21 cellular contexts compared by ENCODE assay signal in the genomic region with DNA sequence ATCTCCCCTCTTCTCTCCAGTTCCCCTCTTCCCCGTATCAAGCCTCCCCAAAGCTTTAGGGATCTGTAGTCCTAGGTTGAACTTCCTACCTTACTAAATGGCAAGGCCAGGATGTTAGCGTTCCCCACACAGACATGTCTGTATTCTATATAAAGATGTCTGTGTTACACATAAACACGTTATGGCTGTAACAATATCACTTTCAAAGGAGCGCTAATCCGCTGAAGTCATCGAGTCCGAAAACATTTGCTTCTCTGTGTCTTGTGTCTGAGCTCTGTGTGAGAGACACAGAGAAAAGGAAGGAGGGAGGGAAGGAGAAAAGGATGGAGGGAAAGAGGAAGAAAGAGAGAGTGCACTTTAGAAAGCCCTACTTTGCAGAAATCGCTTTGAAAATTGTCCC. TPM values are rescaled to one million over a fixed set of nuclear protein-coding genes. Genes with fewer than 3 reads are reported as not detected.
A peak's percentile ranks its signal among the peaks of the same experiment; 100 is the strongest.
DNase-seq lines count a peak whose midpoint lies in the region; ATAC-seq, FAIRE-seq and TF ChIP-seq lines count a peak whose summit lies in the region.
"Had no signal": no experiment of that assay in that cellular context is flagged by ENCODE, and none has a peak within 500 bp of the region (broad histone marks: within the 10 kb centered on the region; RNA-seq: fewer than 3 reads in every experiment).

No MANE protein-coding gene starts in this region.

- no peak overlapping the region for H3K4me3 Mint-ChIP-seq in GM23338
- peak overlapping the region; percentile 43 for H3K4me3 Mint-ChIP-seq in astrocyte (ENCODE audit: unreplicated experiment)
- H3K4me3 Mint-ChIP-seq in mesothelial cell of epicardium, result no peak overlapping the region
- H3K4me3 Mint-ChIP-seq: CD4-positive, CD25-positive, alpha-beta regulatory T cell; CD8-positive, alpha-beta memory T cell had no signal

- H3K9me3 Mint-ChIP-seq in GM23338, result no peaks in the 10 kb centered on the region
- H3K9me3 Mint-ChIP-seq in astrocyte (ENCODE audit: unreplicated experiment), result no peaks in the 10 kb centered on the region
- H3K9me3 Mint-ChIP-seq in mesothelial cell of epicardium, result no peaks in the 10 kb centered on the region
- H3K9me3 Mint-ChIP-seq: CD4-positive, CD25-positive, alpha-beta regulatory T cell; CD8-positive, alpha-beta memory T cell had no signal

- H2AFZ ChIP-seq in GM23338 (peak overlapping the region; percentile 95; the same call in 1 of the 2 replicates), astrocyte (ENCODE audit: low read depth, low read length) (no peak overlapping the region)

- no peaks in the 10 kb centered on the region for H3K4me1 ChIP-seq in GM23338 (ENCODE audit: insufficient read depth)
- no peaks in the 10 kb centered on the region for H3K4me1 ChIP-seq in astrocyte (ENCODE audit: insufficient read depth, low read length)
- H3K4me1 ChIP-seq: BE2C, Caco-2, HAP-1 had no signal

- H3K27ac Mint-ChIP-seq in GM23338 (no peak overlapping the region), astrocyte (ENCODE audit: unreplicated experiment) (no peak overlapping the region), mesothelial cell of epicardium (peak overlapping the region; percentile 57)
- H3K27ac Mint-ChIP-seq: CD4-positive, CD25-positive, alpha-beta regulatory T cell; CD8-positive, alpha-beta memory T cell had no signal

- H3K36me3 ChIP-seq in GM23338 (ENCODE audit: insufficient read depth) (no peaks in the 10 kb centered on the region), astrocyte (ENCODE audit: insufficient read depth, low read length) (no peaks in the 10 kb centered on the region)
- H3K36me3 ChIP-seq: BE2C, HAP-1 had no signal

- H4K20me1 ChIP-seq in GM23338 (replicated peaks; ENCODE audit: insufficient read depth), result no peaks in the 10 kb centered on the region
- H4K20me1 ChIP-seq in astrocyte (ENCODE audit: insufficient read depth, low read length), result no peaks in the 10 kb centered on the region

- H3F3A ChIP-seq in GM23338 (replicated peaks; ENCODE audit: low read depth), result no peaks in the 10 kb centered on the region

- H3K27me3 ChIP-seq in GM23338 (ENCODE audit: insufficient read depth) (no peaks in the 10 kb centered on the region), astrocyte (ENCODE audit: insufficient read depth, low read length) (no peaks in the 10 kb centered on the region)
- H3K27me3 ChIP-seq: BE2C had no signal

- DNase-seq in GM23338 (ENCODE audit: low spot score), result no peak
- no peak for DNase-seq in astrocyte (ENCODE audit: low read depth)
- DNase-seq in mesothelial cell of epicardium (ENCODE audit: low spot score in 2 of 2, unreplicated experiment in 2 of 2), result no peak
- no peak for DNase-seq in cortex of kidney (lab: John Stamatoyannopoulos, UW)
- no peak for DNase-seq in 8988T
- no peak for DNase-seq in head of caudate nucleus
- DNase-seq: ACHN; BE2C; C1 segment of cervical spinal cord; Caco-2; CD4-positive, CD25-positive, alpha-beta regulatory T cell; CD8-positive, alpha-beta memory T cell; GDM1 had no signal

- H3K27me3 Mint-ChIP-seq in GM23338 (ENCODE audit: insufficient read depth, low read depth, poor library complexity), result peaks cover 6% of the 10 kb centered on the region
- peaks cover 4% of the 10 kb centered on the region for H3K27me3 Mint-ChIP-seq in astrocyte (ENCODE audit: low read depth, unreplicated experiment)
- no peaks in the 10 kb centered on the region for H3K27me3 Mint-ChIP-seq in mesothelial cell of epicardium (ENCODE audit: low read depth)

- H3K36me3 Mint-ChIP-seq in GM23338 (ENCODE audit: low read depth) (no peaks in the 10 kb centered on the region), astrocyte (ENCODE audit: low read depth, unreplicated experiment) (no peaks in the 10 kb centered on the region), mesothelial cell of epicardium (no peaks in the 10 kb centered on the region)
- H3K36me3 Mint-ChIP-seq: CD4-positive, CD25-positive, alpha-beta regulatory T cell; CD8-positive, alpha-beta memory T cell had no signal

- intact Hi-C loops in head of caudate nucleus (cut with DNase I), result no loop called here

- no peak overlapping the region for H3K9ac ChIP-seq in astrocyte (ENCODE audit: low read length)

- H3K4me1 Mint-ChIP-seq in GM23338, result 0 out of 3 replicates have a peak, but pooled peaks cover 4% of the 10 kb centered on the region
- H3K4me1 Mint-ChIP-seq in astrocyte (ENCODE audit: low read depth, unreplicated experiment), result no peaks in the 10 kb centered on the region
- peaks cover 14% of the 10 kb centered on the region for H3K4me1 Mint-ChIP-seq in mesothelial cell of epicardium
- H3K4me1 Mint-ChIP-seq: CD4-positive, CD25-positive, alpha-beta regulatory T cell; CD8-positive, alpha-beta memory T cell had no signal

- H3K4me3 ChIP-seq in GM23338, result no peak overlapping the region
- no peak overlapping the region for H3K4me3 ChIP-seq in astrocyte (ENCODE audit: insufficient read depth, low read depth, low read length)
- H3K4me3 ChIP-seq: HAP-1 had no signal

- no peaks in the 10 kb centered on the region for H3K9me3 ChIP-seq in astrocyte (ENCODE audit: insufficient read depth, low read depth, low read length)
- H3K9me3 ChIP-seq: BE2C, Caco-2, HAP-1 had no signal

- H3K4me2 ChIP-seq in GM23338 (no peak overlapping the region), astrocyte (ENCODE audit: low read length) (no peak overlapping the region)

- no peak for TF ChIP-seq CTCF in GM23338 (conservative IDR thresholded peaks at IDR 0.05; ENCODE audit: low read depth in 2 of 2)
- TF ChIP-seq CTCF in astrocyte (IDR thresholded peaks at IDR 0.05; ENCODE audit: insufficient read depth, low read depth, low read length), result no peak
- TF ChIP-seq CTCF in mesothelial cell of epicardium (IDR thresholded peaks at IDR 0.05; ENCODE audit: unreplicated experiment), result no peak

- H3K79me2 ChIP-seq in GM23338 (replicated peaks; ENCODE audit: insufficient read depth) (no peaks in the 10 kb centered on the region), astrocyte (ENCODE audit: insufficient read depth, low read length) (no peaks in the 10 kb centered on the region)

- no peak for FAIRE-seq in astrocyte (lab: Jason Lieb, UNC)
- FAIRE-seq: A204.1, D721Med, GM12892, GM18507 had no signal

- ATAC-seq in GM23338 (no peak), HG03439 (IDR thresholded peaks at IDR 0.05; ENCODE audit: unreplicated experiment) (no peak)

- H3K27ac ChIP-seq in GM23338 (ENCODE audit: low read depth) (no peak overlapping the region), astrocyte (ENCODE audit: low read depth, low read length) (no peak overlapping the region)
- H3K27ac ChIP-seq: HL-60 had no signal

- H3K9me2 ChIP-seq in GM23338 (ENCODE audit: insufficient read depth), result no peaks in the 10 kb centered on the region

RNA-seq across cellular contexts. Expression of gene WT1, which starts 27.0 kb away (rescaled TPM):
- total RNA-seq in GM23338 (2014; rRNA removed; shearing (Covaris generic)), result 0.16 and 0.21 TPM in 2 replicates
- polyA plus RNA-seq in GM23338 (2016; fragmentation: Nextera tagmentation; extraction: Ambion mirVana), result not detected in 2 replicates
- total RNA-seq in astrocyte (0.45 and 1.4 TPM in 2 replicates), mesothelial cell of epicardium (122 to 131 TPM (median 125 TPM) in 3 replicates)
- total RNA-seq: CD4-positive, CD25-positive, alpha-beta regulatory T cell; CD8-positive, alpha-beta memory T cell; H4 had no signal
- polyA plus RNA-seq: CD4-positive, CD25-positive, alpha-beta regulatory T cell; CD8-positive, alpha-beta memory T cell had no signal

Comparison
In these comparisons a context has a peak if more than half of its experiments do, and no peak if none do; other contexts are left out.
1. RNA of gene WT1, which starts 27.0 kb away (total RNA-seq): 122 to 131 TPM in mesothelial cell of epicardium; 0.45 to 1.4 TPM in astrocyte and 0.16 to 0.21 TPM in GM23338; every median in the first group is over 10 times any median in the second.